Comparison of ENCODE assay signal across 2 cellular contexts in genomic region chr11:838441-839279, GRCh38.
TF ChIP-seq lines count a peak whose summit lies in the region.

No MANE protein-coding gene starts in this region.

TF ChIP-seq in HCT116, 20 proteins besides CTCF, POLR2A, EP300 and RAD21:
- TF ChIP-seq CEBPB (IDR thresholded peaks at IDR 0.05; ENCODE audit: low read depth) (no peak), POLR2AphosphoS5 (IDR thresholded peaks at IDR 0.05; ENCODE audit: low read depth, low read length) (peak; percentile 17), CBX3 (IDR thresholded peaks at IDR 0.05; ENCODE audit: low read depth) (no peak)

TF ChIP-seq in WTC11, 78 proteins besides CTCF, POLR2A, EP300 and RAD21:
- TF ChIP-seq AFF4 (CRISPR knock-in tag; IDR thresholded peaks at IDR 0.05; ENCODE audit: borderline replicate concordance) = no peak
- TF ChIP-seq IRF2 (CRISPR knock-in tag; IDR thresholded peaks at IDR 0.05; ENCODE audit: borderline replicate concordance, low read depth) = no peak
- TF ChIP-seq E2F4 (CRISPR knock-in tag; IDR thresholded peaks at IDR 0.05; ENCODE audit: borderline replicate concordance, low read depth) = no peak
- peak; percentile 18; the same call in 1 of the 2 replicates for TF ChIP-seq NR1H2 (CRISPR knock-in tag; IDR thresholded peaks at IDR 0.05)
- peak; percentile 41; the same call in 1 of the 2 replicates for TF ChIP-seq GABPB1 (CRISPR knock-in tag; IDR thresholded peaks at IDR 0.05)
- no peak for TF ChIP-seq TP53 (CRISPR knock-in tag; IDR thresholded peaks at IDR 0.05)
- no peak for TF ChIP-seq JUN (CRISPR knock-in tag; IDR thresholded peaks at IDR 0.05)
- no peak; the same call in 1 of the 2 replicates for TF ChIP-seq ARID4B (CRISPR knock-in tag; IDR thresholded peaks at IDR 0.05; ENCODE audit: borderline replicate concordance)
- TF ChIP-seq ZNF121 (CRISPR knock-in tag; IDR thresholded peaks at IDR 0.05) = 0 out of 2 replicates have a peak, but pooled peaks have one; percentile 6
- TF ChIP-seq AR (CRISPR knock-in tag; IDR thresholded peaks at IDR 0.05) = no peak
- TF ChIP-seq ZNF281 (CRISPR knock-in tag; IDR thresholded peaks at IDR 0.05) = no peak
- TF ChIP-seq ETV6 (CRISPR knock-in tag; IDR thresholded peaks at IDR 0.05) = peak; percentile 17; the same call in 1 of the 2 replicates
- no peak for TF ChIP-seq NR2C2 (CRISPR knock-in tag; IDR thresholded peaks at IDR 0.05)
- peak; percentile 46 for TF ChIP-seq USF2 (CRISPR knock-in tag; IDR thresholded peaks at IDR 0.05)
- TF ChIP-seq SOX15 (CRISPR knock-in tag; IDR thresholded peaks at IDR 0.05) = no peak
- TF ChIP-seq HMGA2 (CRISPR knock-in tag; IDR thresholded peaks at IDR 0.05) = no peak
- TF ChIP-seq ZNF138 (CRISPR knock-in tag; conservative IDR thresholded peaks at IDR 0.05) = no peak
- no peak for TF ChIP-seq ZBTB21 (CRISPR knock-in tag; IDR thresholded peaks at IDR 0.05; ENCODE audit: borderline replicate concordance)
- peak; percentile 67 for TF ChIP-seq USF1 (CRISPR knock-in tag; IDR thresholded peaks at IDR 0.05)
- peak; percentile 60; the same call in 1 of the 2 replicates for TF ChIP-seq MAX (CRISPR knock-in tag; IDR thresholded peaks at IDR 0.05)
- TF ChIP-seq RORB (CRISPR knock-in tag; IDR thresholded peaks at IDR 0.05) = no peak
- TF ChIP-seq HMGXB4 (CRISPR knock-in tag; IDR thresholded peaks at IDR 0.05) = no peak
- peak; percentile 38; the same call in 1 of the 2 replicates for TF ChIP-seq FOXP1 (CRISPR knock-in tag; IDR thresholded peaks at IDR 0.05; ENCODE audit: borderline replicate concordance)
- TF ChIP-seq IRF1 (CRISPR knock-in tag; IDR thresholded peaks at IDR 0.05) = no peak
- 0 out of 2 replicates have a peak, but pooled peaks have one; percentile 32 for TF ChIP-seq PRDM15 (CRISPR knock-in tag; IDR thresholded peaks at IDR 0.05)
- no peak for TF ChIP-seq NFE2L1 (CRISPR knock-in tag; IDR thresholded peaks at IDR 0.05)
- TF ChIP-seq EMX1 (CRISPR knock-in tag; IDR thresholded peaks at IDR 0.05) = no peak
- no peak for TF ChIP-seq PRRX2 (CRISPR knock-in tag; IDR thresholded peaks at IDR 0.05)
